ENCODE assay signal across 17 cellular contexts in genomic region chr3:59595830-59596229, GRCh38.
DNase-seq lines count a peak whose midpoint lies in the region; ATAC-seq and TF ChIP-seq lines count a peak whose summit lies in the region.
"Had no signal": no experiment of that assay in that cellular context is flagged by ENCODE, and none has a peak within 500 bp of the region (broad histone marks: within the 10 kb centered on the region; RNA-seq: fewer than 3 reads in every experiment).

No MANE protein-coding gene starts in this region.

- H3K27me3 Mint-ChIP-seq in WTC11 (ENCODE audit: low read depth), result no peaks in the 10 kb centered on the region; the same call in 1 of the 2 replicates
- H3K27me3 Mint-ChIP-seq: CD4-positive, alpha-beta memory T cell had no signal

- H3K27me3 ChIP-seq in heart left ventricle, result no peaks in the 10 kb centered on the region

- H3K4me1 ChIP-seq in heart left ventricle, result peaks cover 0 to 7% (median 0%) of the 10 kb centered on the region in 12 donors

- no peak for TF ChIP-seq POLR2A in heart left ventricle (IDR thresholded peaks at IDR 0.05)

- no peak overlapping the region for H3K27ac ChIP-seq in heart left ventricle

- CTCF ChIA-PET in WTC11 (lab: Charles Lee), result interaction anchor here (1.4 kb wide), 1 partner anchor 11 kb away, joined by 6 read pairs; no protein-coding TSS in a partner anchor

- no peak overlapping the region for H3K27ac Mint-ChIP-seq in WTC11
- H3K27ac Mint-ChIP-seq: CD4-positive, alpha-beta memory T cell; H9 had no signal

- no peak overlapping the region for H3K4me3 Mint-ChIP-seq in WTC11
- H3K4me3 Mint-ChIP-seq: CD4-positive, alpha-beta memory T cell; H9 had no signal

- H3K4me3 ChIP-seq in heart left ventricle, result no peak overlapping the region

- ATAC-seq in WTC11 (peak; percentile 70), GM19397 (IDR thresholded peaks at IDR 0.05; ENCODE audit: unreplicated experiment) (no peak), HG02852 (IDR thresholded peaks at IDR 0.05; ENCODE audit: unreplicated experiment) (no peak), heart left ventricle (no peak)
- ATAC-seq: HCT116 had no signal

- TF ChIP-seq CTCF in WTC11 (IDR thresholded peaks at IDR 0.05) (no peak), heart left ventricle (IDR thresholded peaks at IDR 0.05) (no peak)

- H3K36me3 ChIP-seq in heart left ventricle, result no peaks in the 10 kb centered on the region

- intact Hi-C loops in heart left ventricle (cut with DNase I), result no loop called here

- H3K9me3 ChIP-seq in heart left ventricle, result no peaks in the 10 kb centered on the region

- H3K36me3 Mint-ChIP-seq in WTC11, result peaks cover 17% of the 10 kb centered on the region
- H3K36me3 Mint-ChIP-seq: CD4-positive, alpha-beta memory T cell had no signal

- POLR2A ChIA-PET in WTC11 (lab: Charles Lee), result interaction anchor here (0.6 kb wide), 1 partner anchor 123 kb away, joined by 5 read pairs; no protein-coding TSS in a partner anchor

- peaks cover 27% of the 10 kb centered on the region for H3K9me3 Mint-ChIP-seq in WTC11

- DNase-seq in WTC11 (ENCODE audit: low spot score) (no peak), iPS DF 19.7 (ENCODE audit: low read depth, low spot score) (peak; percentile 30), iPS-NIHi11 (ENCODE audit: low spot score) (peak; percentile 35), NCI-H2107 treated with DMSO at 0.1 percent for 48 hours (lab: John Stamatoyannopoulos, UW; ENCODE audit: unreplicated experiment) (no peak), heart left ventricle (no peak)
- DNase-seq: C1 segment of cervical spinal cord; Calu3; CD4-positive, alpha-beta memory T cell; COR-L47; DMS53; DMS79 treated with DMSO at 0.1 percent for 48 hours; GF-D8; GOT3; H9 had no signal

- H3K4me1 Mint-ChIP-seq in WTC11, result peaks cover 10% of the 10 kb centered on the region
- H3K4me1 Mint-ChIP-seq: CD4-positive, alpha-beta memory T cell had no signal

TF ChIP-seq in WTC11, 78 proteins besides CTCF, POLR2A, EP300 and RAD21 (continues in another document):
- TF ChIP-seq ETV6 (CRISPR knock-in tag; IDR thresholded peaks at IDR 0.05) (no peak), PREB (CRISPR knock-in tag; IDR thresholded peaks at IDR 0.05; ENCODE audit: borderline replicate concordance) (no peak), ZNF416 (CRISPR knock-in tag; IDR thresholded peaks at IDR 0.05) (no peak), FOXP1 (CRISPR knock-in tag; IDR thresholded peaks at IDR 0.05; ENCODE audit: borderline replicate concordance) (no peak), PRDM15 (CRISPR knock-in tag; IDR thresholded peaks at IDR 0.05) (no peak), ZSCAN18 (CRISPR knock-in tag; IDR thresholded peaks at IDR 0.05) (no peak), AR (CRISPR knock-in tag; IDR thresholded peaks at IDR 0.05) (no peak), ARID4B (CRISPR knock-in tag; IDR thresholded peaks at IDR 0.05; ENCODE audit: borderline replicate concordance) (no peak), MAX (CRISPR knock-in tag; IDR thresholded peaks at IDR 0.05) (no peak)

Comparison
In these comparisons a context has a peak if more than half of its experiments do, and no peak if none do; other contexts are left out.
1. DNase-seq: peak in iPS DF 19.7 (single experiment) and iPS-NIHi11 (single experiment); none in WTC11 (single experiment), NCI-H2107 treated with DMSO at 0.1 percent for 48 hours (single experiment) and heart left ventricle (0 of 5).